8 cellular contexts compared by ENCODE assay signal in genomic region chr2:144330951-144331651, GRCh38.
A peak's percentile ranks its signal among the peaks of the same experiment; 100 is the strongest.
DNase-seq lines count a peak whose midpoint lies in the region; ATAC-seq and TF ChIP-seq lines count a peak whose summit lies in the region.

No MANE protein-coding gene starts in this region.

- intact Hi-C loops in activated CD8-positive, alpha-beta T cell treated with anti-CD3 and anti-CD28 coated beads for 36 hours (cut with micrococcal nuclease) = loop anchor here (5.0 kb wide), 2 partner anchors 51 to 186 kb away; no protein-coding TSS in a partner anchor

- POLR2A ChIA-PET in activated CD8-positive, alpha-beta T cell treated with anti-CD3 and anti-CD28 coated beads for 36 hours (lab: Charles Lee) = interaction anchor here (0.8 to 2.2 kb wide), 9 partner anchors 9 to 449 kb away, joined by 3 to 15 read pairs (median 3); no protein-coding TSS in a partner anchor

- no peaks in the 10 kb centered on the region; the same call in 1 of the 2 replicates for H3K36me3 ChIP-seq in BLaER1
- H3K36me3 ChIP-seq in rectal smooth muscle tissue (ENCODE audit: control insufficient read depth, insufficient read depth, low read length) = no peaks in the 10 kb centered on the region

- H3K36me3 Mint-ChIP-seq in activated CD8-positive, alpha-beta T cell treated with anti-CD3 and anti-CD28 coated beads for 36 hours (ENCODE audit: low read depth) = peaks cover 33% of the 10 kb centered on the region

- peaks cover 4% of the 10 kb centered on the region for H3K9me3 Mint-ChIP-seq in activated CD8-positive, alpha-beta T cell treated with anti-CD3 and anti-CD28 coated beads for 36 hours

- H3K9ac ChIP-seq in BLaER1 (peak overlapping the region; percentile 87), rectal smooth muscle tissue (ENCODE audit: low read length) (no peak overlapping the region)

- CTCF ChIA-PET in activated CD8-positive, alpha-beta T cell treated with anti-CD3 and anti-CD28 coated beads for 36 hours (lab: Charles Lee) = interaction anchor here (0.9 to 3.1 kb wide), 5 partner anchors 12 to 239 kb away, joined by 3 to 7 read pairs (median 3); partner anchors contain the start of gene ZEB2

- peak overlapping the region; percentile 92 for H3K4me2 ChIP-seq in BLaER1

- no peak for DNase-seq in Jurkat, Clone E6-1 (ENCODE audit: low read depth, low spot score)
- DNase-seq in activated CD8-positive, alpha-beta T cell treated with anti-CD3 and anti-CD28 coated beads for 36 hours = peak; percentile 60
- peak; percentile 25 for DNase-seq in fibroblast of the aortic adventitia (ENCODE audit: low read depth)
- no peak for DNase-seq in activated CD4-positive, CD25-positive, alpha-beta regulatory T cell treated with anti-CD3 and anti-CD28 coated beads, Interleukin-2, amount 50 U/mL, for 72 hours
- no peak for DNase-seq in NCI-H2196 treated with DMSO at 0.1 percent for 48 hours (lab: John Stamatoyannopoulos, UW; ENCODE audit: unreplicated experiment)

- ATAC-seq in activated CD8-positive, alpha-beta T cell treated with anti-CD3 and anti-CD28 coated beads for 36 hours = no peak
- no peak for ATAC-seq in HG03135 (IDR thresholded peaks at IDR 0.05; ENCODE audit: unreplicated experiment)

- H3K4me1 ChIP-seq in BLaER1 = peaks cover 21% of the 10 kb centered on the region
- peaks cover 4% of the 10 kb centered on the region for H3K4me1 ChIP-seq in rectal smooth muscle tissue (ENCODE audit: control insufficient read depth, insufficient read depth, low read length)

- no peaks in the 10 kb centered on the region for H3K9me3 ChIP-seq in BLaER1

- H3K27me3 ChIP-seq in BLaER1 (no peaks in the 10 kb centered on the region), rectal smooth muscle tissue (ENCODE audit: control insufficient read depth, insufficient read depth, low read length) (no peaks in the 10 kb centered on the region)

- H3K27me3 Mint-ChIP-seq in activated CD8-positive, alpha-beta T cell treated with anti-CD3 and anti-CD28 coated beads for 36 hours = no peaks in the 10 kb centered on the region

- H3K27ac Mint-ChIP-seq in activated CD8-positive, alpha-beta T cell treated with anti-CD3 and anti-CD28 coated beads for 36 hours = peak overlapping the region; percentile 99

- H3K27ac ChIP-seq in BLaER1 (peak overlapping the region; percentile 85; the same call in 1 of the 2 replicates), rectal smooth muscle tissue (ENCODE audit: low read depth, low read length) (no peak overlapping the region)

- TF ChIP-seq CTCF in activated CD8-positive, alpha-beta T cell treated with anti-CD3 and anti-CD28 coated beads for 36 hours (IDR thresholded peaks at IDR 0.05) = no peak
- TF ChIP-seq CTCF in fibroblast of the aortic adventitia (IDR thresholded peaks at IDR 0.05; ENCODE audit: insufficient read depth, low read length) = no peak

- peak overlapping the region; percentile 95 for H3K4me3 Mint-ChIP-seq in activated CD8-positive, alpha-beta T cell treated with anti-CD3 and anti-CD28 coated beads for 36 hours

- H3K4me1 Mint-ChIP-seq in activated CD8-positive, alpha-beta T cell treated with anti-CD3 and anti-CD28 coated beads for 36 hours (ENCODE audit: low read depth) = peaks cover 51% of the 10 kb centered on the region

- peak overlapping the region; percentile 77 for H3K4me3 ChIP-seq in BLaER1
- peak overlapping the region; percentile 77 for H3K4me3 ChIP-seq in Jurkat, Clone E6-1 (ENCODE audit: low read length)
- H3K4me3 ChIP-seq in fibroblast of the aortic adventitia (ENCODE audit: low read depth, low read length) = peak overlapping the region; percentile 84
- peak overlapping the region; percentile 77 for H3K4me3 ChIP-seq in rectal smooth muscle tissue (ENCODE audit: low read length)

- no peaks in the 10 kb centered on the region for H4K20me1 ChIP-seq in BLaER1

Comparison
In these comparisons a context has a peak if more than half of its experiments do, and no peak if none do; other contexts are left out.
1. DNase-seq: peak in activated CD8-positive, alpha-beta T cell treated with anti-CD3 and anti-CD28 coated beads for 36 hours (single experiment) and fibroblast of the aortic adventitia (single experiment); none in Jurkat, Clone E6-1 (single experiment), activated CD4-positive, CD25-positive, alpha-beta regulatory T cell treated with anti-CD3 and anti-CD28 coated beads, Interleukin-2, amount 50 U/mL, for 72 hours (single experiment) and NCI-H2196 treated with DMSO at 0.1 percent for 48 hours (single experiment).
2. Peak in every context shown above with its lines, with median percentiles within 50 percentile points of each other: H3K4me3 ChIP-seq.